Comparison of ENCODE assay signal across 1 cellular context in genomic region chr11:619625-620050, GRCh38.
TF ChIP-seq lines count a peak whose summit lies in the region.

No MANE protein-coding gene starts in this region.

TF ChIP-seq in H1, 55 proteins besides CTCF, POLR2A, EP300 and RAD21:
- TF ChIP-seq GABPA (IDR thresholded peaks at IDR 0.05; ENCODE audit: borderline replicate concordance, insufficient read depth, low read length) (no peak), RFX5 (IDR thresholded peaks at IDR 0.05; ENCODE audit: borderline replicate concordance, low read depth, low read length) (no peak), NRF1 (IDR thresholded peaks at IDR 0.05; ENCODE audit: low read depth, low read length) (no peak), RXRA (IDR thresholded peaks at IDR 0.05; ENCODE audit: insufficient read depth, low read depth, low read length) (no peak), KDM5A (IDR thresholded peaks at IDR 0.05; ENCODE audit: low read length) (no peak), EZH2 (IDR thresholded peaks at IDR 0.05; ENCODE audit: low read depth, low read length, severe bottlenecking) (no peak), CBX8 (IDR thresholded peaks at IDR 0.05; ENCODE audit: borderline replicate concordance, low read depth, low read length) (no peak), SP4 (IDR thresholded peaks at IDR 0.05; ENCODE audit: low read length) (no peak), PHF8 (conservative IDR thresholded peaks at IDR 0.05; ENCODE audit: low read depth, low read length) (no peak), NANOG (IDR thresholded peaks at IDR 0.05; ENCODE audit: insufficient read depth, low read depth, low read length, poor library complexity, severe bottlenecking) (no peak), TEAD4 (IDR thresholded peaks at IDR 0.05; ENCODE audit: low read depth, low read length) (no peak), ZNF274 (IDR thresholded peaks at IDR 0.05; ENCODE audit: borderline replicate concordance, extremely low read depth, low read length) (no peak)
